In the genomic region with DNA sequence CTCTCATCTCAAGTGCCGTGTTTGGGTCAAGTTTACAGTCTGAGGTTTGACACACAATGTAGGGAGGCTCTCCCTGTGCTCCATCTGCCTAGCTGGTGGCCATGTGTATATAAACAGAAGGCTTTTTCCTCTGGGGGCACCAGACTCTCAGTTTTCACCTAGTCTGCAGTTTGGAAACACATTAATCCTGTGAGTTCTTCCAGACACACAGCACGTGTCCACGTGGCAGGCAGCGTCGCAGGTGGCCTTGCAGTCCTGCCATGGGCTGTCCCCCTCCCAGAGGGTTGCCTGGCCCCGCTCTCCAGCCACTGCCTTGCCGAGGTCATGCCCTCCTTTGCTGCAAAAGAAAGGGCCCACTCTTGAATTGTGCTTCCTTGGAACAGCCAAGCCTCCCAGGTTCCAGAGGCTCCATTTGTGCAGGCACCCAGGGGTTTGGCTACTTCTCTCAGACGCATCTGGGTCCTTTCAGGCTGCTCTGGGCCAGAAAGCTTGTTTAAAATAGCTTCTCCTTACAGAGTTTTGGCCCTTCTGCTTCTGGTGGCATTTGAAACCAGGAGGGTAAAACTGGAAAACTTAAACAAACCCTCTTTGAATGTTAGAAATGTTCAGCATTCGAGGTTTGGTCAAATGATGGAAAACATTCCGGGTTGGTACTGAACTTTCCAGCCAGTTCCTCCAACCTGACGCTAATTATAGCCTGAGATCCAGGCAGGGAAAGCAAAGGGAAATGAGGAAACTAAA, we compare ENCODE assay signal across 11 cellular contexts. TPM values are rescaled to one million over a fixed set of nuclear protein-coding genes. Genes with fewer than 3 reads are reported as not detected.
DNase-seq lines count a peak whose midpoint lies in the region; ATAC-seq and TF ChIP-seq lines count a peak whose summit lies in the region.
"Had no signal": no experiment of that assay in that cellular context is flagged by ENCODE, and none has a peak within 500 bp of the region (broad histone marks: within the 10 kb centered on the region; RNA-seq: fewer than 3 reads in every experiment).

No MANE protein-coding gene starts in this region.

- no peaks in the 10 kb centered on the region for H3K9me3 Mint-ChIP-seq in neural progenitor cell

- peaks cover 17% of the 10 kb centered on the region for H3K27me3 Mint-ChIP-seq in neural progenitor cell (ENCODE audit: insufficient read depth, low read depth)

- no peak overlapping the region for H3K9ac ChIP-seq in BLaER1 treated with 17β-estradiol and CSF1 and Interleukin-3, amounts not matched to agents 10 nM and 100 nM
- no peak overlapping the region for H3K9ac ChIP-seq in neural progenitor cell
- H3K9ac ChIP-seq: BLaER1 had no signal

- H3K27ac ChIP-seq in BLaER1 treated with 17β-estradiol and CSF1 and Interleukin-3, amounts not matched to agents 10 nM and 100 nM: peak overlapping the region in 2 of 11 experiments; percentile 15 to 29; a peak in 2 of 22 replicates
- no peak overlapping the region for H3K27ac ChIP-seq in neural progenitor cell
- H3K27ac ChIP-seq: BLaER1, esophagus squamous epithelium had no signal

- H4K20me1 ChIP-seq in BLaER1 treated with 17β-estradiol and CSF1 and Interleukin-3, amounts not matched to agents 10 nM and 100 nM: peaks cover 0 to 2% (median 0%) of the 10 kb centered on the region in 11 experiments; a peak in 1 of 22 replicates
- H4K20me1 ChIP-seq in neural progenitor cell (ENCODE audit: low read depth): no peaks in the 10 kb centered on the region
- H4K20me1 ChIP-seq: BLaER1 had no signal

- H3K27me3 ChIP-seq in BLaER1 treated with 17β-estradiol and CSF1 and Interleukin-3, amounts not matched to agents 10 nM and 100 nM: 0 out of 22 replicates have a peak, but pooled peaks cover 0 to 7% (median 0%) of the 10 kb centered on the region in 11 experiments
- no peaks in the 10 kb centered on the region for H3K27me3 ChIP-seq in neural progenitor cell
- H3K27me3 ChIP-seq: BLaER1, esophagus squamous epithelium had no signal

- DNase-seq in NCI-H69 (lab: John Stamatoyannopoulos, UW) (peak; percentile 12), choroid plexus epithelial cell (ENCODE audit: low read depth) (peak; percentile 39), neural progenitor cell (ENCODE audit: low spot score) (peak; percentile 19)
- DNase-seq in activated CD8-positive, alpha-beta memory T cell treated with anti-CD3 and anti-CD28 coated beads for 24 hours: no peak
- DNase-seq: esophagus squamous epithelium, MM.1S had no signal

- H3K36me3 Mint-ChIP-seq in neural progenitor cell: no peaks in the 10 kb centered on the region

- no peak overlapping the region for H2AFZ ChIP-seq in neural progenitor cell (replicated peaks)

- no peak overlapping the region for H3K4me3 Mint-ChIP-seq in neural progenitor cell

- H3K36me3 ChIP-seq in BLaER1 treated with 17β-estradiol and CSF1 and Interleukin-3, amounts not matched to agents 10 nM and 100 nM: no peaks in the 10 kb centered on the region
- no peaks in the 10 kb centered on the region for H3K36me3 ChIP-seq in neural progenitor cell
- H3K36me3 ChIP-seq: BLaER1, esophagus squamous epithelium had no signal

- H3K27ac Mint-ChIP-seq in neural progenitor cell: no peak overlapping the region

- peaks cover 33 to 43% (median 40%) of the 10 kb centered on the region in 10 experiments for H3K4me1 ChIP-seq in BLaER1 treated with 17β-estradiol and CSF1 and Interleukin-3, amounts not matched to agents 10 nM and 100 nM
- H3K4me1 ChIP-seq in neural progenitor cell: peaks cover 2% of the 10 kb centered on the region

- H3K4me1 Mint-ChIP-seq in neural progenitor cell: peaks cover 23% of the 10 kb centered on the region

- no peak overlapping the region for H3K4me3 ChIP-seq in BLaER1 treated with 17β-estradiol and CSF1 and Interleukin-3, amounts not matched to agents 10 nM and 100 nM
- no peak overlapping the region for H3K4me3 ChIP-seq in choroid plexus epithelial cell (ENCODE audit: low read depth, low read length)
- no peak overlapping the region for H3K4me3 ChIP-seq in neural progenitor cell
- H3K4me3 ChIP-seq: BLaER1, esophagus squamous epithelium had no signal

- ATAC-seq in GM18858 (IDR thresholded peaks at IDR 0.05; ENCODE audit: unreplicated experiment) (no peak), GM21367 (IDR thresholded peaks at IDR 0.05; ENCODE audit: unreplicated experiment) (no peak), HG02623 (IDR thresholded peaks at IDR 0.05; ENCODE audit: unreplicated experiment) (no peak)

- TF ChIP-seq CTCF in choroid plexus epithelial cell (conservative IDR thresholded peaks at IDR 0.05; ENCODE audit: low read depth, low read length) (peak; percentile 43), neural progenitor cell (IDR thresholded peaks at IDR 0.05) (peak; percentile 11)

- H3K9me3 ChIP-seq in BLaER1 treated with 17β-estradiol and CSF1 and Interleukin-3, amounts not matched to agents 10 nM and 100 nM (replicated peaks in 1 of 11): no peaks in the 10 kb centered on the region
- no peaks in the 10 kb centered on the region for H3K9me3 ChIP-seq in neural progenitor cell (ENCODE audit: low read depth)
- H3K9me3 ChIP-seq: BLaER1, esophagus squamous epithelium had no signal

- peak overlapping the region in 8 of 11 experiments; percentile 1 to 37 (median 18); a peak in 9 of 22 replicates for H3K4me2 ChIP-seq in BLaER1 treated with 17β-estradiol and CSF1 and Interleukin-3, amounts not matched to agents 10 nM and 100 nM
- H3K4me2 ChIP-seq in neural progenitor cell: no peak overlapping the region
- H3K4me2 ChIP-seq: BLaER1 had no signal

- H3K79me2 ChIP-seq in neural progenitor cell (ENCODE audit: low read depth): no peaks in the 10 kb centered on the region

- H3F3A ChIP-seq in neural progenitor cell (ENCODE audit: low read depth): no peaks in the 10 kb centered on the region

RNA-seq across cellular contexts. Expression of gene RUNX1, which starts 4.4 kb away (rescaled TPM):
- 0.09 and 0.19 TPM in 2 replicates for total RNA-seq in neural progenitor cell (ENCODE audit: low replicate concordance)
